In genomic region chr6:142648526-142648925, GRCh38 we compare ENCODE assay signal across 17 cellular contexts.
DNase-seq lines count a peak whose midpoint lies in the region; ATAC-seq, FAIRE-seq and TF ChIP-seq lines count a peak whose summit lies in the region.
"Had no signal": no experiment of that assay in that cellular context is flagged by ENCODE, and none has a peak within 500 bp of the region (broad histone marks: within the 10 kb centered on the region; RNA-seq: fewer than 3 reads in every experiment).

No MANE protein-coding gene starts in this region.

- H2AFZ ChIP-seq in H1 (ENCODE audit: low read length) = no peak overlapping the region
- no peak overlapping the region for H2AFZ ChIP-seq in HepG2 (ENCODE audit: low read length)

- no peak for ATAC-seq in HepG2
- ATAC-seq in natural killer cell treated with Interleukin-12 subunit alpha and Interleukin-12 subunit beta and Interleukin-15 and Interleukin-18, amount 100 ng/mL, for 72 hours = no peak
- no peak for ATAC-seq in GM19397 (IDR thresholded peaks at IDR 0.05; ENCODE audit: unreplicated experiment)

- H2BK12ac ChIP-seq in H1 (ENCODE audit: low read depth, low read length) = no peak overlapping the region

- H4K20me1 ChIP-seq in H1 (replicated peaks in 1 of 2; ENCODE audit: control insufficient read depth in 1 of 2, insufficient read depth in 2 of 2, low read length in 2 of 2) (no peaks in the 10 kb centered on the region), HepG2 (ENCODE audit: insufficient read depth, low read length) (no peaks in the 10 kb centered on the region)
- H4K20me1 ChIP-seq: BLaER1 had no signal

- H3K9ac ChIP-seq in HUES64 (ENCODE audit: low read depth, low read length) (0 out of 2 replicates have a peak overlapping the region, but pooled peaks have one; percentile 48), H1 (replicated peaks in 1 of 4; ENCODE audit: extremely low read depth in 1 of 4, low read depth in 3 of 4, low read length in 3 of 4) (no peak overlapping the region), HepG2 (ENCODE audit: insufficient read depth, low read depth, low read length) (no peak overlapping the region)
- H3K9ac ChIP-seq: BLaER1 had no signal

- no peak overlapping the region for H3K27ac Mint-ChIP-seq in natural killer cell treated with Interleukin-12 subunit alpha and Interleukin-12 subunit beta and Interleukin-15 and Interleukin-18, amount 100 ng/mL, for 72 hours
- H3K27ac Mint-ChIP-seq: CD14-positive monocyte; CD4-positive, alpha-beta memory T cell had no signal

- H4K5ac ChIP-seq in H1 (ENCODE audit: insufficient read length, low read depth, low read length) = no peak overlapping the region

- H3K4me3 Mint-ChIP-seq in natural killer cell treated with Interleukin-12 subunit alpha and Interleukin-12 subunit beta and Interleukin-15 and Interleukin-18, amount 100 ng/mL, for 72 hours = no peak overlapping the region
- H3K4me3 Mint-ChIP-seq: CD14-positive monocyte; CD4-positive, alpha-beta memory T cell had no signal

- peak overlapping the region; percentile 63; the same call in 1 of the 2 replicates for H3K18ac ChIP-seq in H1 (ENCODE audit: extremely low read depth, low read length)

- POLR2A ChIA-PET in H1 (lab: Charles Lee; ENCODE audit: partially characterized antibody) (no interaction called here), HepG2 (lab: Yijun Ruan, JAX) (no interaction called here)

- no peak for TF ChIP-seq EP300 in H1 (IDR thresholded peaks at IDR 0.05; ENCODE audit: borderline replicate concordance in 1 of 2, low read depth in 2 of 2, low read length in 2 of 2)
- no peak for TF ChIP-seq EP300 in HepG2 (IDR thresholded peaks at IDR 0.05; ENCODE audit: low read depth in 2 of 2, low read length in 2 of 2)
- TF ChIP-seq EP300 in HepG2 (CRISPR knock-in tag; IDR thresholded peaks at IDR 0.05; ENCODE audit: borderline replicate concordance) = no peak
- no peak for TF ChIP-seq EP300 in stomach (IDR thresholded peaks at IDR 0.05)

- H3K23me2 ChIP-seq in H1 (ENCODE audit: low read depth, low read length) = no peaks in the 10 kb centered on the region

- H3K79me2 ChIP-seq in H1 (ENCODE audit: control insufficient read depth in 1 of 2, insufficient read depth in 2 of 2, low read length in 2 of 2) (no peaks in the 10 kb centered on the region), HepG2 (ENCODE audit: insufficient read depth, low read length) (no peaks in the 10 kb centered on the region)

- intact Hi-C loops in HepG2 (cut with micrococcal nuclease; ENCODE audit: unreplicated experiment) = no loop called here
- intact Hi-C loops in stomach (cut with DNase I; ENCODE audit: low total_unique reads) = no loop called here

- no peak overlapping the region for H3K23ac ChIP-seq in H1 (ENCODE audit: insufficient read length)

- CTCF ChIA-PET in H1 (lab: Charles Lee; ENCODE audit: partially characterized antibody) = interaction anchor here (1.1 to 2.2 kb wide), 6 partner anchors 9 to 174 kb away, joined by 3 to 8 read pairs (median 3); no protein-coding TSS in a partner anchor
- CTCF ChIA-PET in HepG2 (lab: Yijun Ruan, JAX; ENCODE audit: low intra/inter-chr PET ratio, low total read pairs) = no interaction called here

- H3K9me3 ChIP-seq in HUES64 (ENCODE audit: insufficient read depth, low read depth, low read length) = no peaks in the 10 kb centered on the region
- no peaks in the 10 kb centered on the region for H3K9me3 ChIP-seq in H1 (ENCODE audit: insufficient read depth in 2 of 2, low read depth in 1 of 2, low read length in 1 of 2)
- H3K9me3 ChIP-seq in HepG2 (ENCODE audit: low read length) = no peaks in the 10 kb centered on the region
- no peaks in the 10 kb centered on the region for H3K9me3 ChIP-seq in stomach
- H3K9me3 ChIP-seq: BLaER1 had no signal

- no TSS peak for BruUV-seq in HepG2 (replicated peaks; lab: Mats Ljungman, UMichigan)

- in situ Hi-C loops in HepG2 (cut with HindIII; ENCODE audit: extremely low pct_ligation_motif_present, low pct_unique_long_range_greater_than_20kb) = no loop called here

- no peak overlapping the region for H3K56ac ChIP-seq in H1 (replicated peaks; ENCODE audit: insufficient read length, low read depth, low read length)

- H3K27me3 ChIP-seq in HUES64 (ENCODE audit: insufficient read depth, low read length) (no peaks in the 10 kb centered on the region), H1 (replicated peaks in 1 of 4; ENCODE audit: control insufficient read depth in 3 of 4, extremely low read depth in 1 of 4, insufficient read depth in 3 of 4, low read length in 3 of 4) (no peaks in the 10 kb centered on the region), HepG2 (ENCODE audit: control insufficient read depth in 1 of 2, insufficient read depth in 2 of 2, low read length in 2 of 2) (peaks cover 0 to 1% of the 10 kb centered on the region in 2 experiments; a peak in 2 of 5 replicates), stomach (no peaks in the 10 kb centered on the region)
- H3K27me3 ChIP-seq: BLaER1 had no signal

- WGBS in HUES64 = no CpG with 5 or more reads among the region's 1 CpG
- 20% methylated on average over 1 of the region's 1 CpG; no CpG with 5 or more reads in 1 of the 2 experiments for WGBS in H1 (ENCODE audit: extremely low coverage in 1 of 2, insufficient coverage in 1 of 2, insufficient read length in 1 of 2, insufficient replicate concordance in 2 of 2, low coverage in 1 of 2, low lambda C conversion rate in 2 of 2, missing lambda C conversion rate in 1 of 2), 2 experiments
- WGBS in HepG2 (ENCODE audit: low lambda C conversion rate) = 5% methylated on average over 1 of the region's 1 CpG
- 28 to 41% (median 35%) methylated on average over 1 of the region's 1 CpG for WGBS in stomach, 5 donors

- H2BK15ac ChIP-seq in H1 (ENCODE audit: low read length) = no peak overlapping the region

- H3K27ac ChIP-seq in 22Rv1 (peak overlapping the region; percentile 68), HUES64 (ENCODE audit: low read depth, low read length) (peak overlapping the region; percentile 78; the same call in 1 of the 2 replicates), H1 (ENCODE audit: low read depth, low read length) (no peak overlapping the region), HepG2 (ENCODE audit: extremely low read length, insufficient read depth, low read length) (no peak overlapping the region), stomach (no peak overlapping the region)
- H3K27ac ChIP-seq: BLaER1 had no signal

- no peak overlapping the region for H2BK20ac ChIP-seq in H1 (ENCODE audit: low read length)

- H3K4me3 ChIP-seq in HUES64 (ENCODE audit: low read length) (no peak overlapping the region), H1 (ENCODE audit: extremely low read depth in 1 of 4, insufficient read depth in 2 of 4, low read depth in 3 of 4, low read length in 4 of 4) (no peak overlapping the region), HepG2 (replicated peaks in 1 of 3; ENCODE audit: insufficient read depth in 1 of 3, low read depth in 2 of 3, low read length in 3 of 3) (no peak overlapping the region), stomach (no peak overlapping the region)
- H3K4me3 ChIP-seq: BLaER1 had no signal

- no peak for TF ChIP-seq RAD21 in H1 (IDR thresholded peaks at IDR 0.05 in 1 of 2, conservative IDR thresholded peaks at IDR 0.05 in 1 of 2; ENCODE audit: low read depth in 2 of 2, low read length in 2 of 2)
- no peak for TF ChIP-seq RAD21 in HepG2 (CRISPR knock-in tag; IDR thresholded peaks at IDR 0.05)

- H3K36me3 ChIP-seq in HUES64 (ENCODE audit: insufficient read depth, low read length) (no peaks in the 10 kb centered on the region), H1 (ENCODE audit: control insufficient read depth in 2 of 4, insufficient read depth in 4 of 4, low read length in 3 of 4) (no peaks in the 10 kb centered on the region), HepG2 (replicated peaks in 1 of 2; ENCODE audit: control insufficient read depth in 1 of 2, insufficient read depth in 2 of 2, low read length in 2 of 2) (no peaks in the 10 kb centered on the region), stomach (no peaks in the 10 kb centered on the region)
- H3K36me3 ChIP-seq: BLaER1 had no signal

- no peaks in the 10 kb centered on the region for H3K4me1 Mint-ChIP-seq in natural killer cell treated with Interleukin-12 subunit alpha and Interleukin-12 subunit beta and Interleukin-15 and Interleukin-18, amount 100 ng/mL, for 72 hours (ENCODE audit: low read depth in 2 of 2)
- H3K4me1 Mint-ChIP-seq: CD14-positive monocyte had no signal

- H3K4me2 ChIP-seq in H1 (ENCODE audit: insufficient read depth in 1 of 2, low read depth in 2 of 2, low read length in 2 of 2) = no peak overlapping the region
- H3K4me2 ChIP-seq in HepG2 (ENCODE audit: low read depth, low read length) = no peak overlapping the region; the same call in 1 of the 2 replicates
- H3K4me2 ChIP-seq: BLaER1 had no signal

- TF ChIP-seq POLR2A in H1 (IDR thresholded peaks at IDR 0.05; ENCODE audit: control extremely low read depth in 1 of 2, low read depth in 2 of 2, low read length in 2 of 2) (no peak), HepG2 (IDR thresholded peaks at IDR 0.05; ENCODE audit: insufficient read depth in 1 of 2, low read depth in 2 of 2, low read length in 2 of 2) (no peak), stomach (IDR thresholded peaks at IDR 0.05) (no peak)

- TF ChIP-seq CTCF in 22Rv1 (IDR thresholded peaks at IDR 0.05) (no peak), H1 (IDR thresholded peaks at IDR 0.05; ENCODE audit: control extremely low read depth in 1 of 3, insufficient read depth in 1 of 3, low read depth in 1 of 3, low read length in 3 of 3) (no peak), HepG2 (CRISPR knock-in tag; IDR thresholded peaks at IDR 0.05) (no peak), stomach (IDR thresholded peaks at IDR 0.05) (no peak)

- peak overlapping the region; percentile 97 for H4K91ac ChIP-seq in H1 (replicated peaks; ENCODE audit: insufficient read length, low read length)

- peak overlapping the region; percentile 84; the same call in 1 of the 2 replicates for H2BK5ac ChIP-seq in H1 (ENCODE audit: low read depth, low read length)

- FAIRE-seq in H1 (lab: Jason Lieb, UNC) (no peak), HepG2 (lab: Jason Lieb, UNC) (no peak)
- FAIRE-seq: H54 had no signal

- peaks cover 20 to 43% of the 10 kb centered on the region in 2 donors for H3K27me3 Mint-ChIP-seq in natural killer cell treated with Interleukin-12 subunit alpha and Interleukin-12 subunit beta and Interleukin-15 and Interleukin-18, amount 100 ng/mL, for 72 hours

- no peaks in the 10 kb centered on the region for H3K79me1 ChIP-seq in H1 (ENCODE audit: low read depth, low read length)

- H3K4ac ChIP-seq in H1 (replicated peaks; ENCODE audit: insufficient read length, low read depth, low read length) = no peak overlapping the region

- peak overlapping the region; percentile 88 for H2BK120ac ChIP-seq in H1 (replicated peaks; ENCODE audit: low read depth, low read length)

- no peaks in the 10 kb centered on the region for H3K9me3 Mint-ChIP-seq in natural killer cell treated with Interleukin-12 subunit alpha and Interleukin-12 subunit beta and Interleukin-15 and Interleukin-18, amount 100 ng/mL, for 72 hours
- H3K9me3 Mint-ChIP-seq: CD14-positive monocyte had no signal

- H3K14ac ChIP-seq in H1 (ENCODE audit: insufficient read length) = no peak overlapping the region

- H3K4me1 ChIP-seq in HUES64 (ENCODE audit: insufficient read depth, low read length) = peaks cover 49% of the 10 kb centered on the region
- peaks cover 3 to 20% (median 17%) of the 10 kb centered on the region in 4 experiments for H3K4me1 ChIP-seq in H1 (replicated peaks in 1 of 4; ENCODE audit: control insufficient read depth in 3 of 4, insufficient read depth in 4 of 4, low read length in 3 of 4)
- peaks cover 18% of the 10 kb centered on the region for H3K4me1 ChIP-seq in HepG2 (ENCODE audit: insufficient read depth, low read length)
- H3K4me1 ChIP-seq in stomach = no peaks in the 10 kb centered on the region

- no peak overlapping the region for H2AK5ac ChIP-seq in H1 (ENCODE audit: low read depth, low read length)

- no peaks in the 10 kb centered on the region for H3K36me3 Mint-ChIP-seq in natural killer cell treated with Interleukin-12 subunit alpha and Interleukin-12 subunit beta and Interleukin-15 and Interleukin-18, amount 100 ng/mL, for 72 hours
- H3K36me3 Mint-ChIP-seq: CD14-positive monocyte; CD4-positive, alpha-beta memory T cell had no signal

- DNase-seq in H1 (ENCODE audit: low read depth in 1 of 2, low spot score in 2 of 2) (no peak), HepG2 (ENCODE audit: low spot score) (no peak), stomach (no peak), kidney glomerular epithelial cell (lab: John Stamatoyannopoulos, UW) (no peak)
- no peak for DNase-seq in natural killer cell treated with Interleukin-12 subunit alpha and Interleukin-12 subunit beta and Interleukin-15 and Interleukin-18, amount 100 ng/mL, for 72 hours (ENCODE audit: low spot score)
- DNase-seq: 8988T; CD4-positive, alpha-beta memory T cell; DMS153; DMS79; GF-D8; HCEC 1CT had no signal

- no peak overlapping the region for H4K8ac ChIP-seq in H1 (ENCODE audit: extremely low read depth, insufficient read depth, low read length)

Comparison
In these comparisons a context has a peak if more than half of its experiments do, and no peak if none do; other contexts are left out.
1. H3K27ac ChIP-seq: peak in 22Rv1 (single experiment) and HUES64 (single experiment); none in H1 (single experiment), HepG2 (single experiment) and stomach (0 of 5).